9 cellular contexts compared by ENCODE assay signal in the genomic region with DNA sequence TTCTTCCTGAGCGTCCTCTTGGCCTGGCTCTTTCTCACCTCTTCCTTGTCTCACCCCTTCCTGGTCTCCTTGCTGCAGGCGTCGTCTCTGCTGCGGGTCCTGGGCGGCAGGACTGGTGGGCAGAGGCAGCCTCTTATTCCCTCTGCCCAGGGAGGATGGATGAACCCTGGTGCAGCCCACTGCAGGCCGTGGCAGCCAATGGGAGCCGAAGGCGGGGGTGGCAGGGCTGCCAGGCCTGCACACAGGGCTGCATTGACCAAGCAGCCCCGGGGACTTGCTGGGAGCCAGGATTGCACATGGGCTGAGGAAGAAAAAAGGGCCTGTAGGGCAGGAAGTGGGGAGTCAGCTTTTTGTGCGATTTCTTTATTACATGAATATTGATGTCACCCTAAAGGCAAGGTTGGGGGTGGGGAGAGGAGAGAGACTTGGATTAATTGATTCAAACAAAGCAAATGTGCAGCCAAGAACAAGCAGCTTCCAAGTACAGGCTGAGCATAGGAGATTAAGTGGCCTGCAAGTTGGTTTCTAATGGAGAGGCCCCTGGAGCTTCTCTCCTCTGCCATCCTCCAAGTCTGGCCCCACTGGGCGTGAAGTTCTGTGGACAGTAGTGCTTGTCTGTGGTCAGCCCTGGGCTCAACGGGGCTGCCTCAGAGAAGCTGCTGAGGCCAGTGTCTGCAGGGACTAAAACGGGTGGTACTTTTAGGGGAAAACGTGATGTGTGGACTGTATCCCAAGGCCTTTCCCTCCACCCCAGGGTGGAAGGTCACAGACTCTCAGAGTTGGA. TPM values are rescaled to one million over a fixed set of nuclear protein-coding genes. Genes with fewer than 3 reads are reported as not detected.
DNase-seq lines count a peak whose midpoint lies in the region; ATAC-seq lines count a peak whose summit lies in the region.
"Had no signal": no experiment of that assay in that cellular context is flagged by ENCODE, and none has a peak within 500 bp of the region (broad histone marks: within the 10 kb centered on the region; RNA-seq: fewer than 3 reads in every experiment).

TSS of gene S100B (minus strand) at position 108 of the 784 bp plus-strand sequence. CDS start 2,667 bp downstream, outside the sequence.

- H3K27me3 Mint-ChIP-seq in activated T-helper 17 cell treated with anti-CD3 and anti-CD28 coated beads, Interleukin-2, amount 50 U/mL, for 72 hours: no peaks in the 10 kb centered on the region
- peaks cover 0 to 5% (median 2%) of the 10 kb centered on the region in 3 donors for H3K27me3 Mint-ChIP-seq in immature natural killer cell (ENCODE audit: low read depth in 3 of 3)

- H3K36me3 Mint-ChIP-seq in activated T-helper 17 cell treated with anti-CD3 and anti-CD28 coated beads, Interleukin-2, amount 50 U/mL, for 72 hours (ENCODE audit: low read depth): no peaks in the 10 kb centered on the region
- H3K36me3 Mint-ChIP-seq in immature natural killer cell: peaks cover 0 to under 1% (median 0%) of the 10 kb centered on the region in 3 donors

- peak; percentile 2 for DNase-seq in NCI-H1436 (lab: John Stamatoyannopoulos, UW)
- DNase-seq in NCI-H1436 treated with DMSO at 0.1 percent for 48 hours (lab: John Stamatoyannopoulos, UW): no peak
- DNase-seq in immature natural killer cell: peak in 2 of 3 donors; percentile 21 to 30
- no peak for DNase-seq in stimulated activated naive CD8-positive, alpha-beta T cell treated with anti-CD3 and anti-CD28 coated beads, Interleukin-15, Interleukin-2, amounts not matched to agents 100 U/mL and 50 U/mL, for 24 hours
- DNase-seq in NOMO-1 treated with DMSO at 0.1 percent for 48 hours (lab: John Stamatoyannopoulos, UW; ENCODE audit: unreplicated experiment): no peak
- DNase-seq in stimulated activated CD4-positive, alpha-beta T cell treated with anti-CD3 and anti-CD28 coated beads, Interleukin-4, amount 100 ng/mL, for 24 hours: no peak
- no peak for DNase-seq in SW480 (ENCODE audit: low spot score)
- DNase-seq: NCI-H2029 had no signal

- H3K4me1 Mint-ChIP-seq in activated T-helper 17 cell treated with anti-CD3 and anti-CD28 coated beads, Interleukin-2, amount 50 U/mL, for 72 hours: peaks cover 19% of the 10 kb centered on the region
- H3K4me1 Mint-ChIP-seq in immature natural killer cell: peaks cover 62 to 71% of the 10 kb centered on the region in 2 donors

- H3K27ac Mint-ChIP-seq in activated T-helper 17 cell treated with anti-CD3 and anti-CD28 coated beads, Interleukin-2, amount 50 U/mL, for 72 hours: peak within 1 kb of the TSS; percentile 32
- H3K27ac Mint-ChIP-seq in immature natural killer cell: peak within 1 kb of the TSS; percentile 88 to 96 (median 92)

- H3K4me3 Mint-ChIP-seq in activated T-helper 17 cell treated with anti-CD3 and anti-CD28 coated beads, Interleukin-2, amount 50 U/mL, for 72 hours: peak within 1 kb of the TSS; percentile 48
- peak within 1 kb of the TSS; percentile 81 to 90 (median 82) for H3K4me3 Mint-ChIP-seq in immature natural killer cell

- H3K9me3 Mint-ChIP-seq in activated T-helper 17 cell treated with anti-CD3 and anti-CD28 coated beads, Interleukin-2, amount 50 U/mL, for 72 hours: no peaks in the 10 kb centered on the region
- no peaks in the 10 kb centered on the region for H3K9me3 Mint-ChIP-seq in immature natural killer cell

- no peak for ATAC-seq in activated T-helper 17 cell treated with anti-CD3 and anti-CD28 coated beads, Interleukin-2, amount 50 U/mL, for 72 hours (replicated peaks)
- ATAC-seq in stimulated activated naive CD8-positive, alpha-beta T cell treated with anti-CD3 and anti-CD28 coated beads, Interleukin-15, Interleukin-2, amounts not matched to agents 100 U/mL and 50 U/mL, for 24 hours: peak; percentile 12

RNA-seq across cellular contexts. Expression of gene S100B, which starts in this region (rescaled TPM):
- not detected for total RNA-seq in activated T-helper 17 cell treated with anti-CD3 and anti-CD28 coated beads, Interleukin-2, amount 50 U/mL, for 72 hours
- polyA plus RNA-seq in immature natural killer cell: 100 to 1,000 TPM in 1 of 3 donors, 10 to 100 TPM in 2; 12.6 to 138 (median 67.6) TPM

Comparison
In these comparisons a context has a peak if more than half of its experiments do, and no peak if none do; other contexts are left out.
1. DNase-seq: peak in NCI-H1436 (single experiment) and immature natural killer cell (2 of 3); none in NCI-H1436 treated with DMSO at 0.1 percent for 48 hours (single experiment), stimulated activated naive CD8-positive, alpha-beta T cell treated with anti-CD3 and anti-CD28 coated beads, Interleukin-15, Interleukin-2, amounts not matched to agents 100 U/mL and 50 U/mL, for 24 hours (single experiment), NOMO-1 treated with DMSO at 0.1 percent for 48 hours (single experiment), stimulated activated CD4-positive, alpha-beta T cell treated with anti-CD3 and anti-CD28 coated beads, Interleukin-4, amount 100 ng/mL, for 24 hours (single experiment) and SW480 (single experiment).